Comparison of ENCODE assay signal across 10 cellular contexts in genomic region chr16:51198349-51198748, GRCh38. TPM values are rescaled to one million over a fixed set of nuclear protein-coding genes. Genes with fewer than 3 reads are reported as not detected.
"Had no signal": no experiment of that assay in that cellular context is flagged by ENCODE, and none has a peak within 500 bp of the region (broad histone marks: within the 10 kb centered on the region; RNA-seq: fewer than 3 reads in every experiment).

No MANE protein-coding gene starts in this region.

- H3K4me3 Mint-ChIP-seq: IgD-negative memory B cell had no signal

- H3K4me3 ChIP-seq: K562 had no signal

- H3K4me1 Mint-ChIP-seq: IgD-negative memory B cell had no signal

- H3K27ac ChIP-seq: HL-60, KMS-11 had no signal

- H3K27me3 Mint-ChIP-seq: IgD-negative memory B cell had no signal

- FAIRE-seq: HepG2, HTR-8/SVneo, K562 had no signal

- H3K36me3 Mint-ChIP-seq: IgD-negative memory B cell had no signal

- DNase-seq: IMR-90, Karpas-422, KBM-7 had no signal

- ATAC-seq: HepG2, K562 had no signal

- H3K4me2 ChIP-seq: KMS-11 had no signal

RNA-seq across cellular contexts. Expression of gene SALL1, which starts 47.3 kb away (rescaled TPM):
- total RNA-seq: HT-29, K562 had no signal
- polyA plus RNA-seq: IgD-negative memory B cell, K562 had no signal
